Comparison of ENCODE assay signal across 10 cellular contexts in the genomic region with DNA sequence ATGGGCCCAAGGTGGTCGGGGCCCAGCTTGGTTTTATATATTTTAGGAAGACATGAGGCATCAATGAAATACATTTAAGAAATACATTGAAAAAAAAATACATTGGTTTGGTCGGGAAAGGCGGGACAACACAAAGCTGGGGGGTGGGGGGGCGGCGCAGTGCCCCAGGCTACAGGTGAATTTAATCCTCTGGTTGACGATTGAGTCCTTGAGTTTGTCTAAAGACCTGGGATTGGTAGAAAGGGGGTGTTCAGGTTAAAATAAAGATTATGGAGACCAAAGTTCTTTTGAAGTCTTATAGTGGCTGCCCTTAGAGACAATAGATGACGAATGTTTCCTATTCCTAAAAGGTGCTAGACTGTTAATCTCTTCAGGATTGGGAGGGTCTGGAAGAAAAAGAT. TPM values are rescaled to one million over a fixed set of nuclear protein-coding genes. Genes with fewer than 3 reads are reported as not detected.
A peak's percentile ranks its signal among the peaks of the same experiment; 100 is the strongest.
DNase-seq lines count a peak whose midpoint lies in the region; ATAC-seq and TF ChIP-seq lines count a peak whose summit lies in the region.
"Had no signal": no experiment of that assay in that cellular context is flagged by ENCODE, and none has a peak within 500 bp of the region (broad histone marks: within the 10 kb centered on the region; RNA-seq: fewer than 3 reads in every experiment).

No MANE protein-coding gene starts in this region.

- intact Hi-C loops in ascending aorta (cut with DNase I) (no loop called here), left lung (cut with DNase I) (no loop called here), tibial artery (cut with DNase I; ENCODE audit: low total_unique reads) (no loop called here)

- peaks cover 51% of the 10 kb centered on the region for H3K36me3 Mint-ChIP-seq in activated T-cell treated with anti-CD3 and anti-CD28 coated beads, Interleukin-2, amount 50 U/mL, for 24 hours (ENCODE audit: low read depth)

- TF ChIP-seq CTCF in ascending aorta (IDR thresholded peaks at IDR 0.05) (no peak), left lung (IDR thresholded peaks at IDR 0.05) (no peak), tibial artery (IDR thresholded peaks at IDR 0.05) (no peak)

- H3K4me1 ChIP-seq in ascending aorta (peaks cover 0 to 7% of the 10 kb centered on the region in 2 donors), left lung (peaks cover 16 to 56% of the 10 kb centered on the region in 2 donors), tibial artery (peaks cover 0 to 27% (median 17%) of the 10 kb centered on the region in 4 donors)

- H3K4me3 Mint-ChIP-seq in activated T-cell treated with anti-CD3 and anti-CD28 coated beads, Interleukin-2, amount 50 U/mL, for 24 hours = peak overlapping the region; percentile 95

- H3K9me3 ChIP-seq in ascending aorta = no peaks in the 10 kb centered on the region
- H3K9me3 ChIP-seq in left lung = no peaks in the 10 kb centered on the region
- H3K9me3 ChIP-seq in tibial artery = no peaks in the 10 kb centered on the region

- no peak for ATAC-seq in left lung
- ATAC-seq: sciatic nerve had no signal

- peak overlapping the region; percentile 95 for H3K27ac Mint-ChIP-seq in activated T-cell treated with anti-CD3 and anti-CD28 coated beads, Interleukin-2, amount 50 U/mL, for 24 hours

- H3K36me3 ChIP-seq in ascending aorta (no peaks in the 10 kb centered on the region), left lung (peaks cover 0 to 13% of the 10 kb centered on the region in 2 donors), tibial artery (no peaks in the 10 kb centered on the region)

- peaks cover 52% of the 10 kb centered on the region for H3K4me1 Mint-ChIP-seq in activated T-cell treated with anti-CD3 and anti-CD28 coated beads, Interleukin-2, amount 50 U/mL, for 24 hours (ENCODE audit: low read depth)

- no peak for DNase-seq in activated T-cell treated with anti-CD3 and anti-CD28 coated beads, Interleukin-2, amount 50 U/mL, for 24 hours
- no peak for DNase-seq in activated T-cell treated with anti-CD3 and anti-CD28 coated beads, Interleukin-2, amount 50 U/mL, for 1 hour
- DNase-seq in ascending aorta (ENCODE audit: low spot score in 2 of 2) = no peak
- no peak for DNase-seq in left lung
- no peak for DNase-seq in tibial artery
- no peak for DNase-seq in NCI-H2196 treated with DMSO at 0.1 percent for 48 hours (lab: John Stamatoyannopoulos, UW; ENCODE audit: unreplicated experiment)
- no peak for DNase-seq in activated gamma-delta T cell treated with Interleukin-2 at 50 U/mL for 16 hours
- DNase-seq in foreskin melanocyte = no peak
- DNase-seq: foreskin fibroblast had no signal

- peak overlapping the region; percentile 61 to 66 for H3K27ac ChIP-seq in ascending aorta
- peak overlapping the region; percentile 2 to 91 for H3K27ac ChIP-seq in left lung
- peak overlapping the region in 1 of 2 donors; percentile 28 for H3K27ac ChIP-seq in tibial artery

- no peaks in the 10 kb centered on the region for H3K9me3 Mint-ChIP-seq in activated T-cell treated with anti-CD3 and anti-CD28 coated beads, Interleukin-2, amount 50 U/mL, for 24 hours

- H3K27me3 Mint-ChIP-seq in activated T-cell treated with anti-CD3 and anti-CD28 coated beads, Interleukin-2, amount 50 U/mL, for 24 hours = no peaks in the 10 kb centered on the region

- H3K27me3 ChIP-seq in ascending aorta (no peaks in the 10 kb centered on the region), left lung (peaks cover 3 to 8% of the 10 kb centered on the region in 2 donors), tibial artery (peaks cover 0 to 11% of the 10 kb centered on the region in 2 donors)

- H3K4me3 ChIP-seq in ascending aorta = peak overlapping the region; percentile 47 to 53
- H3K4me3 ChIP-seq in left lung = peak overlapping the region in 1 of 2 donors; percentile 59
- H3K4me3 ChIP-seq in tibial artery = peak overlapping the region; percentile 50 to 51

RNA-seq across cellular contexts. Expression of a gene that starts 3.1 kb away (rescaled TPM):
- 650 TPM for total RNA-seq in ascending aorta
- total RNA-seq in left lung = 100 to 1,000 TPM in 1 of 2 donors, 10 to 100 TPM in 1; 98.7 to 149 TPM

RNA-seq across cellular contexts. Expression of a gene that starts 3.8 kb away (rescaled TPM):
- total RNA-seq in ascending aorta = 1,421 TPM
- total RNA-seq in left lung = 1,000 to 10,000 TPM in 1 of 2 donors, 100 to 1,000 TPM in 1; 724 to 1,115 TPM

RNA-seq across cellular contexts. Expression of a gene that starts 9.3 kb away (rescaled TPM):
- total RNA-seq in ascending aorta (1,131 TPM), left lung (100 to 1,000 TPM; 398 to 886 TPM)

RNA-seq across cellular contexts. Expression of a gene that starts 17.6 kb away (rescaled TPM):
- total RNA-seq in ascending aorta = not detected
- not detected for total RNA-seq in left lung
- total RNA-seq: sciatic nerve had no signal

RNA-seq across cellular contexts. Expression of a gene that starts 28.0 kb away (rescaled TPM):
- total RNA-seq in ascending aorta (155 TPM), left lung (10 to 100 TPM; 47.7 to 75.3 TPM)
